In genomic region chr19:41849067-41849466, GRCh38 we compare ENCODE assay signal across 23 cellular contexts. TPM values are rescaled to one million over a fixed set of nuclear protein-coding genes. Genes with fewer than 3 reads are reported as not detected.
"Had no signal": no experiment of that assay in that cellular context is flagged by ENCODE, and none has a peak within 500 bp of the region (broad histone marks: within the 10 kb centered on the region; RNA-seq: fewer than 3 reads in every experiment).

No MANE protein-coding gene starts in this region.

- DNase-seq: activated CD4-positive, alpha-beta memory T cell treated with anti-CD3 and anti-CD28 coated beads, Interleukin-2, amount 10 ng/mL, durations not matched to agents 7 days and 5 days; activated CD4-positive, alpha-beta T cell treated with anti-CD3 and anti-CD28 coated beads for 1 hour; activated CD4-positive, alpha-beta T cell treated with anti-CD3 and anti-CD28 coated beads, Interleukin-2, amount 50 U/mL, for 1 hour; activated naive CD4-positive, alpha-beta T cell; activated T-cell treated with anti-CD3 and anti-CD28 coated beads for 4 hours; activated T-cell treated with anti-CD3 and anti-CD28 coated beads, Interleukin-2, amount 50 U/mL, for 48 hours; amygdala; MM.1S; NCI-H1105; NCI-H1436; NCI-H1694 treated with DMSO at 0.1 percent for 48 hours; NCI-H2029 treated with DMSO at 0.1 percent for 48 hours; NCI-H510A treated with DMSO at 0.1 percent for 48 hours; NCI-H69; SHP77 had no signal

- H3K4me3 Mint-ChIP-seq: activated CD4-positive, alpha-beta memory T cell treated with anti-CD3 and anti-CD28 coated beads, Interleukin-2, amount 10 ng/mL, durations not matched to agents 7 days and 5 days; activated naive CD4-positive, alpha-beta T cell treated with anti-CD3 and anti-CD28 coated beads, Interleukin-2, amount 50 U/mL, for 24 hours; brain; IgD-negative memory B cell; T-helper 1 cell treated with Interleukin-12 subunit alpha and Interleukin-12 subunit beta and Interleukin-4 antibody, amounts not matched to agents 30 μg/mL and 1 μg/mL, for 36 hours had no signal

- H3K9me3 Mint-ChIP-seq: activated CD4-positive, alpha-beta memory T cell treated with anti-CD3 and anti-CD28 coated beads, Interleukin-2, amount 10 ng/mL, durations not matched to agents 7 days and 5 days; activated naive CD4-positive, alpha-beta T cell treated with anti-CD3 and anti-CD28 coated beads, Interleukin-2, amount 50 U/mL, for 24 hours; activated T-helper 2 cell treated with anti-CD3 and anti-CD28 coated beads, Interferon-gamma antibody, Interleukin-2, Interleukin-4, amounts not matched to agents 10 μg/mL and 5 μg/mL and 100 μg/mL, durations not matched to agents 14 hours and 24 hours and 36 hours; brain; IgD-negative memory B cell; T-helper 1 cell treated with Interleukin-12 subunit alpha and Interleukin-12 subunit beta and Interleukin-4 antibody, amounts not matched to agents 30 μg/mL and 1 μg/mL, for 36 hours had no signal

- H3K4me1 Mint-ChIP-seq: activated CD4-positive, alpha-beta memory T cell treated with anti-CD3 and anti-CD28 coated beads, Interleukin-2, amount 10 ng/mL, durations not matched to agents 7 days and 5 days; activated naive CD4-positive, alpha-beta T cell treated with anti-CD3 and anti-CD28 coated beads, Interleukin-2, amount 50 U/mL, for 24 hours; brain had no signal

- H3K36me3 Mint-ChIP-seq: activated naive CD4-positive, alpha-beta T cell treated with anti-CD3 and anti-CD28 coated beads, Interleukin-2, amount 50 U/mL, for 24 hours; brain had no signal

- H3K27ac Mint-ChIP-seq: activated CD4-positive, alpha-beta memory T cell treated with anti-CD3 and anti-CD28 coated beads, Interleukin-2, amount 10 ng/mL, durations not matched to agents 7 days and 5 days; activated naive CD4-positive, alpha-beta T cell treated with anti-CD3 and anti-CD28 coated beads, Interleukin-2, amount 50 U/mL, for 24 hours; activated T-helper 2 cell treated with anti-CD3 and anti-CD28 coated beads, Interferon-gamma antibody, Interleukin-2, Interleukin-4, amounts not matched to agents 10 μg/mL and 5 μg/mL and 100 μg/mL, durations not matched to agents 14 hours and 24 hours and 36 hours; brain; IgD-negative memory B cell; T-helper 1 cell treated with Interleukin-12 subunit alpha and Interleukin-12 subunit beta and Interleukin-4 antibody, amounts not matched to agents 30 μg/mL and 1 μg/mL, for 36 hours had no signal

- H3K27me3 Mint-ChIP-seq: activated naive CD4-positive, alpha-beta T cell treated with anti-CD3 and anti-CD28 coated beads, Interleukin-2, amount 50 U/mL, for 24 hours had no signal

RNA-seq across cellular contexts. Expression of gene DMRTC2, which starts 4.2 kb away (rescaled TPM):
- total RNA-seq: activated CD4-positive, alpha-beta memory T cell treated with anti-CD3 and anti-CD28 coated beads, Interleukin-2, amount 10 ng/mL, durations not matched to agents 7 days and 5 days; activated CD8-positive, alpha-beta memory T cell treated with anti-CD3 and anti-CD28 coated beads for 36 hours; activated T-helper 2 cell treated with anti-CD3 and anti-CD28 coated beads, Interferon-gamma antibody, Interleukin-2, Interleukin-4, amounts not matched to agents 10 μg/mL and 5 μg/mL and 100 μg/mL, durations not matched to agents 14 hours and 24 hours and 36 hours; astrocyte; SK-MEL-5 had no signal
- polyA plus RNA-seq: IgD-negative memory B cell had no signal

RNA-seq across cellular contexts. Expression of gene LYPD4, which starts 4.6 kb away (rescaled TPM):
- total RNA-seq: activated CD4-positive, alpha-beta memory T cell treated with anti-CD3 and anti-CD28 coated beads, Interleukin-2, amount 10 ng/mL, durations not matched to agents 7 days and 5 days; activated CD8-positive, alpha-beta memory T cell treated with anti-CD3 and anti-CD28 coated beads for 36 hours; activated T-helper 2 cell treated with anti-CD3 and anti-CD28 coated beads, Interferon-gamma antibody, Interleukin-2, Interleukin-4, amounts not matched to agents 10 μg/mL and 5 μg/mL and 100 μg/mL, durations not matched to agents 14 hours and 24 hours and 36 hours; astrocyte; SK-MEL-5 had no signal
- polyA plus RNA-seq: IgD-negative memory B cell had no signal
